ENCODE assay signal across 20 cellular contexts in genomic region chr12:129150721-129151120, GRCh38.
"Had no signal": no experiment of that assay in that cellular context is flagged by ENCODE, and none has a peak within 500 bp of the region (broad histone marks: within the 10 kb centered on the region; RNA-seq: fewer than 3 reads in every experiment).

No MANE protein-coding gene starts in this region.

- H3K27me3 ChIP-seq: colonic mucosa, esophagus squamous epithelium, gastrocnemius medialis had no signal

- ATAC-seq: esophagus mucosa, gastrocnemius medialis, heart right ventricle, left cardiac atrium, left lung, left ventricle myocardium superior, lower lobe of right lung had no signal

- H3K4me3 ChIP-seq: colonic mucosa, esophagus squamous epithelium, gastrocnemius medialis, heart right ventricle, left lung, lower lobe of right lung had no signal

- H3K36me3 ChIP-seq: colonic mucosa, esophagus squamous epithelium, gastrocnemius medialis, heart right ventricle, left lung, lower lobe of right lung had no signal

- H3K27me3 Mint-ChIP-seq: dendritic cell treated with granulocyte-macrophage colony-stimulating factor and Interleukin-4, amounts not matched to agents 40 ng/mL and 50 ng/mL, for 4 days had no signal

- H3K27ac Mint-ChIP-seq: dendritic cell treated with granulocyte-macrophage colony-stimulating factor and Interleukin-4, amounts not matched to agents 40 ng/mL and 50 ng/mL, for 4 days; mesothelial cell of epicardium had no signal

- H3K4me1 Mint-ChIP-seq: mesothelial cell of epicardium had no signal

- H3K27ac ChIP-seq: colonic mucosa, esophagus squamous epithelium, gastrocnemius medialis, heart right ventricle, left lung, lower lobe of right lung had no signal

- DNase-seq: cerebellar nuclear complex; colonic mucosa; cortex of kidney; effector CD8-positive, alpha-beta T cell; esophagus squamous epithelium; foreskin fibroblast; foreskin melanocyte; gastrocnemius medialis; glutamatergic neuron; head of caudate nucleus; heart right ventricle; hippocampal formation; left cardiac atrium; left lung; left ventricle myocardium superior; lower lobe of right lung; mesenchymal stem cell had no signal

- H3K36me3 Mint-ChIP-seq: mesothelial cell of epicardium had no signal

- H3K4me1 ChIP-seq: colonic mucosa, esophagus squamous epithelium, gastrocnemius medialis, heart right ventricle, left lung, lower lobe of right lung had no signal

- H3K9me3 ChIP-seq: colonic mucosa, gastrocnemius medialis, heart right ventricle, left lung, lower lobe of right lung had no signal

- H3K9me3 Mint-ChIP-seq: dendritic cell treated with granulocyte-macrophage colony-stimulating factor and Interleukin-4, amounts not matched to agents 40 ng/mL and 50 ng/mL, for 4 days; mesothelial cell of epicardium had no signal

- H3K4me3 Mint-ChIP-seq: dendritic cell treated with granulocyte-macrophage colony-stimulating factor and Interleukin-4, amounts not matched to agents 40 ng/mL and 50 ng/mL, for 4 days; mesothelial cell of epicardium had no signal
